In genomic region chr11:66593303-66593635, GRCh38 we compare ENCODE assay signal across 8 cellular contexts. TPM values are rescaled to one million over a fixed set of nuclear protein-coding genes. Genes with fewer than 3 reads are reported as not detected.
A peak's percentile ranks its signal among the peaks of the same experiment; 100 is the strongest.
DNase-seq lines count a peak whose midpoint lies in the region; ATAC-seq and TF ChIP-seq lines count a peak whose summit lies in the region.

No MANE protein-coding gene starts in this region.

- peak overlapping the region; percentile 61 to 79 (median 71) for H3K4me3 ChIP-seq in BLaER1 treated with 17β-estradiol and CSF1 and Interleukin-3, amounts not matched to agents 10 nM and 100 nM
- H3K4me3 ChIP-seq in HCT116 (replicated peaks in 1 of 2; ENCODE audit: low read depth in 1 of 2, low read length in 2 of 2) (peak overlapping the region; percentile 69 to 98), iPS DF 6.9 (ENCODE audit: low read length) (peak overlapping the region; percentile 60)

- H2AFZ ChIP-seq in HCT116 (ENCODE audit: low read depth, low read length, poor library complexity, severe bottlenecking), result no peak overlapping the region

- intact Hi-C loops in HCT116 (cut with micrococcal nuclease), result no loop called here

- H3K9me3 ChIP-seq in BLaER1 treated with 17β-estradiol and CSF1 and Interleukin-3, amounts not matched to agents 10 nM and 100 nM (replicated peaks in 1 of 11), result peaks cover 0 to 29% (median 17%) of the 10 kb centered on the region in 11 experiments; a peak in 17 of 22 replicates
- H3K9me3 ChIP-seq in HCT116 (ENCODE audit: control insufficient read depth in 1 of 2, insufficient read depth in 1 of 2, low read depth in 1 of 2, low read length in 2 of 2), result peaks cover 0 to 3% of the 10 kb centered on the region in 2 experiments; a peak in 1 of 4 replicates
- H3K9me3 ChIP-seq in iPS DF 6.9 (ENCODE audit: control insufficient read depth, insufficient read depth, low read length), result no peaks in the 10 kb centered on the region

- no peak for DNase-seq in HCT116 (ENCODE audit: low read depth, low spot score)
- DNase-seq in activated CD4-positive, alpha-beta memory T cell treated with anti-CD3 and anti-CD28 coated beads, Interleukin-2, amount 10 ng/mL, durations not matched to agents 7 days and 5 days, result peak; percentile 19
- DNase-seq in iPS DF 6.9 (ENCODE audit: low read depth, low spot score), result no peak
- no peak for DNase-seq in CD1c-positive myeloid dendritic cell (ENCODE audit: extremely low spot score)
- DNase-seq in occipital lobe (lab: John Stamatoyannopoulos, UW), result no peak

- no peaks in the 10 kb centered on the region for H3K9me3 Mint-ChIP-seq in activated CD4-positive, alpha-beta memory T cell treated with anti-CD3 and anti-CD28 coated beads, Interleukin-2, amount 10 ng/mL, durations not matched to agents 7 days and 5 days
- no peaks in the 10 kb centered on the region for H3K9me3 Mint-ChIP-seq in stimulated activated naive CD8-positive, alpha-beta T cell treated with anti-CD3 and anti-CD28 coated beads, Interleukin-15, Interleukin-2, amounts not matched to agents 100 ng/mL and 50 ng/mL, for 24 hours

- H3K27ac Mint-ChIP-seq in activated CD4-positive, alpha-beta memory T cell treated with anti-CD3 and anti-CD28 coated beads, Interleukin-2, amount 10 ng/mL, durations not matched to agents 7 days and 5 days, result peak overlapping the region; percentile 92
- peak overlapping the region; percentile 99 for H3K27ac Mint-ChIP-seq in stimulated activated naive CD8-positive, alpha-beta T cell treated with anti-CD3 and anti-CD28 coated beads, Interleukin-15, Interleukin-2, amounts not matched to agents 100 ng/mL and 50 ng/mL, for 24 hours

- CTCF ChIA-PET in HCT116 (lab: Charles Lee), result interaction anchor here (1.0 kb wide), 1 partner anchor 44 kb away, joined by 5 read pairs; no protein-coding TSS in a partner anchor
- CTCF ChIA-PET in activated CD4-positive, alpha-beta memory T cell treated with anti-CD3 and anti-CD28 coated beads, Interleukin-2, amount 10 ng/mL, durations not matched to agents 7 days and 5 days (lab: Charles Lee), result interaction anchor here (1.2 to 2.7 kb wide), 7 partner anchors 12 to 85 kb away, joined by 4 to 24 read pairs (median 8); partner anchors contain the start of genes ACTN3, RBM14, RBM4 and RBM4B

- H3K27ac ChIP-seq in BLaER1 treated with 17β-estradiol and CSF1 and Interleukin-3, amounts not matched to agents 10 nM and 100 nM, result peak overlapping the region; percentile 70 to 89 (median 79)
- peak overlapping the region; percentile 51 for H3K27ac ChIP-seq in HCT116 (ENCODE audit: low read depth, low read length)
- no peak overlapping the region for H3K27ac ChIP-seq in iPS DF 6.9 (ENCODE audit: low read length)

- H3K36me3 Mint-ChIP-seq in activated CD4-positive, alpha-beta memory T cell treated with anti-CD3 and anti-CD28 coated beads, Interleukin-2, amount 10 ng/mL, durations not matched to agents 7 days and 5 days (ENCODE audit: low read depth), result peaks cover 3% of the 10 kb centered on the region
- no peaks in the 10 kb centered on the region for H3K36me3 Mint-ChIP-seq in stimulated activated naive CD8-positive, alpha-beta T cell treated with anti-CD3 and anti-CD28 coated beads, Interleukin-15, Interleukin-2, amounts not matched to agents 100 ng/mL and 50 ng/mL, for 24 hours (ENCODE audit: low read depth)

- peak overlapping the region; percentile 72 to 92 (median 85) for H3K9ac ChIP-seq in BLaER1 treated with 17β-estradiol and CSF1 and Interleukin-3, amounts not matched to agents 10 nM and 100 nM
- H3K9ac ChIP-seq in HCT116 (ENCODE audit: low read length), result peak overlapping the region; percentile 92

- H3K9me2 ChIP-seq in HCT116 (ENCODE audit: insufficient read depth), result no peaks in the 10 kb centered on the region

- no CpG with 5 or more reads among the region's 12 CpGs for WGBS in iPS DF 6.9 (ENCODE audit: insufficient coverage, insufficient read length)

- H4K20me1 ChIP-seq in BLaER1 treated with 17β-estradiol and CSF1 and Interleukin-3, amounts not matched to agents 10 nM and 100 nM, result peaks cover 0 to 16% (median 6%) of the 10 kb centered on the region in 11 experiments; a peak in 6 of 22 replicates
- no peaks in the 10 kb centered on the region for H4K20me1 ChIP-seq in HCT116 (ENCODE audit: insufficient read depth)

- POLR2A ChIA-PET in HCT116 (lab: Charles Lee), result interaction anchor here (1.2 kb wide), 1 partner anchor 45 kb away, joined by 3 read pairs; the partner anchor contains the start of gene RBM4
- POLR2A ChIA-PET in activated CD4-positive, alpha-beta memory T cell treated with anti-CD3 and anti-CD28 coated beads, Interleukin-2, amount 10 ng/mL, durations not matched to agents 7 days and 5 days (lab: Charles Lee), result interaction anchor here (0.6 to 7.6 kb wide), 6 partner anchors 26 to 648 kb away, joined by 3 to 86 read pairs (median 10); partner anchors contain the start of genes ACTN3, DPP3, RBM14 and RBM4

- peaks cover 0 to 4% (median 0%) of the 10 kb centered on the region in 11 experiments; a peak in 3 of 22 replicates for H3K36me3 ChIP-seq in BLaER1 treated with 17β-estradiol and CSF1 and Interleukin-3, amounts not matched to agents 10 nM and 100 nM
- no peaks in the 10 kb centered on the region for H3K36me3 ChIP-seq in HCT116 (ENCODE audit: control insufficient read depth in 1 of 2, insufficient read depth in 2 of 2, low read length in 2 of 2)
- no peaks in the 10 kb centered on the region for H3K36me3 ChIP-seq in iPS DF 6.9 (ENCODE audit: control insufficient read depth, insufficient read depth, low read length)

- ATAC-seq in HCT116 (peak; percentile 33), GM18520 (IDR thresholded peaks at IDR 0.05; ENCODE audit: unreplicated experiment) (no peak)

- peaks cover 12% of the 10 kb centered on the region; the same call in 1 of the 2 replicates for H3K79me2 ChIP-seq in HCT116 (ENCODE audit: insufficient read depth, low read length)

- peak overlapping the region; percentile 100 for H3K4me3 Mint-ChIP-seq in activated CD4-positive, alpha-beta memory T cell treated with anti-CD3 and anti-CD28 coated beads, Interleukin-2, amount 10 ng/mL, durations not matched to agents 7 days and 5 days
- peak overlapping the region; percentile 99 for H3K4me3 Mint-ChIP-seq in stimulated activated naive CD8-positive, alpha-beta T cell treated with anti-CD3 and anti-CD28 coated beads, Interleukin-15, Interleukin-2, amounts not matched to agents 100 ng/mL and 50 ng/mL, for 24 hours

- no TSS peak for BruUV-seq in HCT116 (replicated peaks; lab: Mats Ljungman, UMichigan)

- no peak for TF ChIP-seq CTCF in HCT116 (IDR thresholded peaks at IDR 0.05 in 2 of 3, conservative IDR thresholded peaks at IDR 0.05 in 1 of 3; ENCODE audit: borderline replicate concordance in 1 of 3, insufficient read depth in 1 of 3, low read depth in 2 of 3, low read length in 2 of 3)

- H3K4me1 ChIP-seq in BLaER1 treated with 17β-estradiol and CSF1 and Interleukin-3, amounts not matched to agents 10 nM and 100 nM, result peaks cover 45 to 66% (median 60%) of the 10 kb centered on the region in 10 experiments
- H3K4me1 ChIP-seq in HCT116 (ENCODE audit: control insufficient read depth in 1 of 2, insufficient read depth in 2 of 2, low read length in 2 of 2) (peaks cover 4 to 20% of the 10 kb centered on the region in 2 experiments), iPS DF 6.9 (ENCODE audit: control insufficient read depth, insufficient read depth, low read length) (peaks cover 5% of the 10 kb centered on the region; the same call in 1 of the 2 replicates)

- H3K4me1 Mint-ChIP-seq in activated CD4-positive, alpha-beta memory T cell treated with anti-CD3 and anti-CD28 coated beads, Interleukin-2, amount 10 ng/mL, durations not matched to agents 7 days and 5 days, result peaks cover 37% of the 10 kb centered on the region
- peaks cover 34% of the 10 kb centered on the region for H3K4me1 Mint-ChIP-seq in stimulated activated naive CD8-positive, alpha-beta T cell treated with anti-CD3 and anti-CD28 coated beads, Interleukin-15, Interleukin-2, amounts not matched to agents 100 ng/mL and 50 ng/mL, for 24 hours (ENCODE audit: low read depth)

- H3K27me3 ChIP-seq in BLaER1 treated with 17β-estradiol and CSF1 and Interleukin-3, amounts not matched to agents 10 nM and 100 nM, result no peaks in the 10 kb centered on the region
- H3K27me3 ChIP-seq in HCT116 (ENCODE audit: insufficient read depth, low read length), result no peaks in the 10 kb centered on the region
- H3K27me3 ChIP-seq in iPS DF 6.9 (ENCODE audit: control insufficient read depth, insufficient read depth, low read length), result no peaks in the 10 kb centered on the region

- no peak for TF ChIP-seq POLR2A in HCT116 (IDR thresholded peaks at IDR 0.05; ENCODE audit: borderline replicate concordance, extremely low read depth, insufficient read depth, insufficient read length)

- RAD21 ChIA-PET in HCT116 (lab: Charles Lee; ENCODE audit: low non-redundant PET in 1 of 2, low total read pairs in 2 of 2, uncharacterized antibody in 2 of 2, unreplicated experiment in 2 of 2), result no interaction called here

- H3K4me2 ChIP-seq in BLaER1 treated with 17β-estradiol and CSF1 and Interleukin-3, amounts not matched to agents 10 nM and 100 nM, result peak overlapping the region; percentile 90 to 99 (median 95)
- peak overlapping the region; percentile 99 for H3K4me2 ChIP-seq in HCT116 (ENCODE audit: low read length)

- no peak for TF ChIP-seq RAD21 in HCT116 (IDR thresholded peaks at IDR 0.05; ENCODE audit: low read depth)

- no peaks in the 10 kb centered on the region for H3K27me3 Mint-ChIP-seq in activated CD4-positive, alpha-beta memory T cell treated with anti-CD3 and anti-CD28 coated beads, Interleukin-2, amount 10 ng/mL, durations not matched to agents 7 days and 5 days
- no peaks in the 10 kb centered on the region for H3K27me3 Mint-ChIP-seq in stimulated activated naive CD8-positive, alpha-beta T cell treated with anti-CD3 and anti-CD28 coated beads, Interleukin-15, Interleukin-2, amounts not matched to agents 100 ng/mL and 50 ng/mL, for 24 hours

RNA-seq across cellular contexts. Expression of gene CCS, which starts 0.3 kb away (rescaled TPM):
- total RNA-seq in HCT116 (2021; ENCODE audit: unreplicated experiment) (40.6 TPM), occipital lobe (22.0 TPM)
- polyA plus RNA-seq in HCT116 (2012), result 44.6 and 50.2 TPM in 2 replicates
- 10 to 100 TPM; 32.8 to 33.2 TPM for total RNA-seq in activated CD4-positive, alpha-beta memory T cell treated with anti-CD3 and anti-CD28 coated beads, Interleukin-2, amount 10 ng/mL, durations not matched to agents 7 days and 5 days

RNA-seq across cellular contexts. Expression of gene CCDC87, which starts 0.4 kb away (rescaled TPM):
- total RNA-seq in HCT116 (2021; ENCODE audit: unreplicated experiment) (0.39 TPM), occipital lobe (0.62 TPM)
- polyA plus RNA-seq in HCT116 (2012), result 0.13 and 0.15 TPM in 2 replicates
- total RNA-seq in activated CD4-positive, alpha-beta memory T cell treated with anti-CD3 and anti-CD28 coated beads, Interleukin-2, amount 10 ng/mL, durations not matched to agents 7 days and 5 days, result not detected

RNA-seq across cellular contexts. Expression of gene RBM14, which starts 23.2 kb away (rescaled TPM):
- total RNA-seq in HCT116 (2021; ENCODE audit: unreplicated experiment), result 95.3 TPM
- 27.4 and 31.3 TPM in 2 replicates for polyA plus RNA-seq in HCT116 (2012)
- 100 to 1,000 TPM; 116 to 120 TPM for total RNA-seq in activated CD4-positive, alpha-beta memory T cell treated with anti-CD3 and anti-CD28 coated beads, Interleukin-2, amount 10 ng/mL, durations not matched to agents 7 days and 5 days
- total RNA-seq in occipital lobe, result 31.8 TPM

RNA-seq across cellular contexts. Expression of gene CTSF, which starts 24.9 kb away (rescaled TPM):
- total RNA-seq in HCT116 (2021; ENCODE audit: unreplicated experiment) (0.34 TPM), occipital lobe (39.1 TPM)
- not detected in 2 replicates for polyA plus RNA-seq in HCT116 (2012)
- 1 to 10 TPM; 3.7 to 4.3 TPM for total RNA-seq in activated CD4-positive, alpha-beta memory T cell treated with anti-CD3 and anti-CD28 coated beads, Interleukin-2, amount 10 ng/mL, durations not matched to agents 7 days and 5 days

RNA-seq across cellular contexts. Expression of gene RBM4, which starts 45.2 kb away (rescaled TPM):
- 94.4 TPM for total RNA-seq in HCT116 (2021; ENCODE audit: unreplicated experiment)
- polyA plus RNA-seq in HCT116 (2012), result 101 and 106 TPM in 2 replicates
- total RNA-seq in activated CD4-positive, alpha-beta memory T cell treated with anti-CD3 and anti-CD28 coated beads, Interleukin-2, amount 10 ng/mL, durations not matched to agents 7 days and 5 days, result 100 to 1,000 TPM; 109 to 110 TPM
- 133 TPM for total RNA-seq in occipital lobe
